ENCODE assay signal across 1 cellular context in the genomic region with DNA sequence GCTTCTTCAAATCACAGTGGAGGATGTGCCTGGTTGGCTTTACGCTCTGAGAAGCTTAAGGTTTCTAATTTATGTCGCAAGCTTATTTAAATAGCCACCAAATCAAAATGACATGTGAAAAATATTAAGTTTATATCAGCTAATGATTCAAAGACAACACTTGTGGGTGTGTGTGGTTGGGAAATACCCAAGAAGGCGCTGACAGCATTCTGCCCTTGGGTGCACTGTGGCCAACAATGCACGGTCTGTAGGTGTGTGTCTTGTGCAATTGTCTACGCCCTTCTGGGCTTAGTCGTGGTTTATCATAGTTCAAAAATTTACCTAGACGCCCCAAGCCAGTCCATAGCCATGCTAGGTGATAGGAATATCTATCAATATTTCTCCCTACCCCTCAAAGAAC.
TF ChIP-seq lines count a peak whose summit lies in the region.

No MANE protein-coding gene starts in this region.

TF ChIP-seq in HepG2, 621 proteins besides CTCF, POLR2A, EP300 and RAD21 (continued from another document):
- TF ChIP-seq, protein P1, sequence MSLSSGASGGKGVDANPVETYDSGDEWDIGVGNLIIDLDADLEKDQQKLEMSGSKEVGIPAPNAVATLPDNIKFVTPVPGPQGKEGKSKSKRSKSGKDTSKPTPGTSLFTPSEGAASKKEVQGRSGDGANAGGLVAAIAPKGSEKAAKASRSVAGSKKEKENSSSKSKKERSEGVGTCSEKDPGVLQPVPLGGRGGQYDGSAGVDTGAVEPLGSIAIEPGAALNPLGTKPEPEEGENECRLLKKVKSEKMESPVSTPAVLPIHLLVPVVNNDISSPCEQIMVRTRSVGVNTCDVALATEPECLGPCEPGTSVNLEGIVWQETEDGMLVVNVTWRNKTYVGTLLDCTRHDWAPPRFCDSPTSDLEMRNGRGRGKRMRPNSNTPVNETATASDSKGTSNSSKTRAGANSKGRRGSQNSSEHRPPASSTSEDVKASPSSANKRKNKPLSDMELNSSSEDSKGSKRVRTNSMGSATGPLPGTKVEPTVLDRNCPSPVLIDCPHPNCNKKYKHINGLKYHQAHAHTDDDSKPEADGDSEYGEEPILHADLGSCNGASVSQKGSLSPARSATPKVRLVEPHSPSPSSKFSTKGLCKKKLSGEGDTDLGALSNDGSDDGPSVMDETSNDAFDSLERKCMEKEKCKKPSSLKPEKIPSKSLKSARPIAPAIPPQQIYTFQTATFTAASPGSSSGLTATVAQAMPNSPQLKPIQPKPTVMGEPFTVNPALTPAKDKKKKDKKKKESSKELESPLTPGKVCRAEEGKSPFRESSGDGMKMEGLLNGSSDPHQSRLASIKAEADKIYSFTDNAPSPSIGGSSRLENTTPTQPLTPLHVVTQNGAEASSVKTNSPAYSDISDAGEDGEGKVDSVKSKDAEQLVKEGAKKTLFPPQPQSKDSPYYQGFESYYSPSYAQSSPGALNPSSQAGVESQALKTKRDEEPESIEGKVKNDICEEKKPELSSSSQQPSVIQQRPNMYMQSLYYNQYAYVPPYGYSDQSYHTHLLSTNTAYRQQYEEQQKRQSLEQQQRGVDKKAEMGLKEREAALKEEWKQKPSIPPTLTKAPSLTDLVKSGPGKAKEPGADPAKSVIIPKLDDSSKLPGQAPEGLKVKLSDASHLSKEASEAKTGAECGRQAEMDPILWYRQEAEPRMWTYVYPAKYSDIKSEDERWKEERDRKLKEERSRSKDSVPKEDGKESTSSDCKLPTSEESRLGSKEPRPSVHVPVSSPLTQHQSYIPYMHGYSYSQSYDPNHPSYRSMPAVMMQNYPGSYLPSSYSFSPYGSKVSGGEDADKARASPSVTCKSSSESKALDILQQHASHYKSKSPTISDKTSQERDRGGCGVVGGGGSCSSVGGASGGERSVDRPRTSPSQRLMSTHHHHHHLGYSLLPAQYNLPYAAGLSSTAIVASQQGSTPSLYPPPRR (CRISPR knock-in tag; IDR thresholded peaks at IDR 0.05; ENCODE audit: borderline replicate concordance) = no peak
- TF ChIP-seq ADNP (CRISPR knock-in tag; IDR thresholded peaks at IDR 0.05) (no peak), THRA (CRISPR knock-in tag; IDR thresholded peaks at IDR 0.05; ENCODE audit: borderline replicate concordance) (peak; percentile 45; the same call in 1 of the 2 replicates), LRRFIP1 (CRISPR knock-in tag; conservative IDR thresholded peaks at IDR 0.05) (no peak), ATRX (CRISPR knock-in tag; IDR thresholded peaks at IDR 0.05; ENCODE audit: borderline replicate concordance) (no peak)
- TF ChIP-seq, protein P2, sequence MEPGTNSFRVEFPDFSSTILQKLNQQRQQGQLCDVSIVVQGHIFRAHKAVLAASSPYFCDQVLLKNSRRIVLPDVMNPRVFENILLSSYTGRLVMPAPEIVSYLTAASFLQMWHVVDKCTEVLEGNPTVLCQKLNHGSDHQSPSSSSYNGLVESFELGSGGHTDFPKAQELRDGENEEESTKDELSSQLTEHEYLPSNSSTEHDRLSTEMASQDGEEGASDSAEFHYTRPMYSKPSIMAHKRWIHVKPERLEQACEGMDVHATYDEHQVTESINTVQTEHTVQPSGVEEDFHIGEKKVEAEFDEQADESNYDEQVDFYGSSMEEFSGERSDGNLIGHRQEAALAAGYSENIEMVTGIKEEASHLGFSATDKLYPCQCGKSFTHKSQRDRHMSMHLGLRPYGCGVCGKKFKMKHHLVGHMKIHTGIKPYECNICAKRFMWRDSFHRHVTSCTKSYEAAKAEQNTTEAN (CRISPR knock-in tag; conservative IDR thresholded peaks at IDR 0.05) = peak; percentile 40; the same call in 1 of the 2 replicates
